Comparison of ENCODE assay signal across 16 cellular contexts in genomic region chr20:47989957-47990356, GRCh38.
DNase-seq lines count a peak whose midpoint lies in the region; ATAC-seq and TF ChIP-seq lines count a peak whose summit lies in the region.
"Had no signal": no experiment of that assay in that cellular context is flagged by ENCODE, and none has a peak within 500 bp of the region (broad histone marks: within the 10 kb centered on the region; RNA-seq: fewer than 3 reads in every experiment).

No MANE protein-coding gene starts in this region.

- no peaks in the 10 kb centered on the region for H3K27me3 Mint-ChIP-seq in progenitor cell of endocrine pancreas

- H3K4me3 ChIP-seq in HEK293 (ENCODE audit: low read depth, low read length) (no peak overlapping the region), colonic mucosa (no peak overlapping the region)

- H3K4me1 ChIP-seq in HEK293 (ENCODE audit: control insufficient read depth, insufficient read depth, low read length): peaks cover 15% of the 10 kb centered on the region
- H3K4me1 ChIP-seq in colonic mucosa: no peaks in the 10 kb centered on the region

- H3K36me3 ChIP-seq in HEK293 (ENCODE audit: control insufficient read depth in 2 of 2, insufficient read depth in 1 of 2, low read length in 2 of 2): no peaks in the 10 kb centered on the region
- no peaks in the 10 kb centered on the region for H3K36me3 ChIP-seq in colonic mucosa
- H3K36me3 ChIP-seq: brain microvascular endothelial cell had no signal

- POLR2A ChIA-PET in HEK293 (lab: Yijun Ruan, JAX): no interaction called here

- H3K9me3 ChIP-seq in HEK293 (ENCODE audit: control insufficient read depth, insufficient read depth, low read depth, low read length): no peaks in the 10 kb centered on the region
- H3K9me3 ChIP-seq in colonic mucosa: no peaks in the 10 kb centered on the region

- H3K4me1 Mint-ChIP-seq in progenitor cell of endocrine pancreas (ENCODE audit: low read depth): peaks cover 13% of the 10 kb centered on the region
- H3K4me1 Mint-ChIP-seq: activated CD8-positive, alpha-beta memory T cell treated with anti-CD3 and anti-CD28 coated beads, Interleukin-2, amount 10 ng/mL, durations not matched to agents 7 days and 5 days; CD14-positive monocyte; natural killer cell had no signal

- DNase-seq in NCI-H345 treated with DMSO at 0.1 percent for 48 hours (lab: John Stamatoyannopoulos, UW; ENCODE audit: unreplicated experiment) (peak; percentile 77), colonic mucosa (peak; percentile 43), progenitor cell of endocrine pancreas (ENCODE audit: low spot score, unreplicated experiment) (no peak), sciatic nerve (ENCODE audit: low spot score) (no peak), NCI-H524 (lab: John Stamatoyannopoulos, UW) (no peak)
- DNase-seq: activated CD8-positive, alpha-beta memory T cell treated with anti-CD3 and anti-CD28 coated beads, Interleukin-2, amount 10 ng/mL, durations not matched to agents 7 days and 5 days; activated naive CD4-positive, alpha-beta T cell treated with Interleukin-2 at 50 U/mL for 16 hours; brain microvascular endothelial cell; H9; natural killer cell; NCI-H446 treated with DMSO at 0.1 percent for 48 hours; Right ventricle myocardium superior had no signal

- peaks cover 7% of the 10 kb centered on the region for H3K9me3 Mint-ChIP-seq in progenitor cell of endocrine pancreas (ENCODE audit: low read depth)
- H3K9me3 Mint-ChIP-seq: natural killer cell had no signal

- intact Hi-C loops in colonic mucosa (cut with DNase I): no loop called here
- intact Hi-C loops in sciatic nerve (cut with DNase I): no loop called here

- H3K27ac ChIP-seq in HEK293 (ENCODE audit: extremely low read depth, low read depth, low read length) (no peak overlapping the region; the same call in 1 of the 2 replicates), colonic mucosa (no peak overlapping the region)
- H3K27ac ChIP-seq: brain microvascular endothelial cell had no signal

- TF ChIP-seq CTCF in HEK293 (tag by site-specific recombination; IDR thresholded peaks at IDR 0.05) (no peak), colonic mucosa (IDR thresholded peaks at IDR 0.05) (no peak), progenitor cell of endocrine pancreas (IDR thresholded peaks at IDR 0.05; ENCODE audit: unreplicated experiment) (no peak)

- H3K27ac Mint-ChIP-seq in progenitor cell of endocrine pancreas: peak overlapping the region; percentile 50
- H3K27ac Mint-ChIP-seq: activated CD8-positive, alpha-beta memory T cell treated with anti-CD3 and anti-CD28 coated beads, Interleukin-2, amount 10 ng/mL, durations not matched to agents 7 days and 5 days; CD14-positive monocyte; H9; natural killer cell had no signal

- H3K9ac ChIP-seq in colonic mucosa (ENCODE audit: low read depth in 2 of 2, low read length in 2 of 2): no peak overlapping the region

- no peak overlapping the region for H3K4me3 Mint-ChIP-seq in progenitor cell of endocrine pancreas (ENCODE audit: low read depth)
- H3K4me3 Mint-ChIP-seq: activated CD8-positive, alpha-beta memory T cell treated with anti-CD3 and anti-CD28 coated beads, Interleukin-2, amount 10 ng/mL, durations not matched to agents 7 days and 5 days; CD14-positive monocyte; H9; natural killer cell had no signal

- no peaks in the 10 kb centered on the region for H3K27me3 ChIP-seq in colonic mucosa
- H3K27me3 ChIP-seq: brain microvascular endothelial cell had no signal

- CTCF ChIA-PET in HEK293 (lab: Yijun Ruan, JAX): interaction anchor here (0.5 kb wide), 1 partner anchor 269 kb away, joined by 3 read pairs; no protein-coding TSS in a partner anchor

- ATAC-seq in sciatic nerve (no peak), GM21390 (IDR thresholded peaks at IDR 0.05; ENCODE audit: unreplicated experiment) (no peak), HG03342 (IDR thresholded peaks at IDR 0.05; ENCODE audit: unreplicated experiment) (no peak)
- ATAC-seq: activated CD8-positive, alpha-beta memory T cell treated with anti-CD3 and anti-CD28 coated beads, Interleukin-2, amount 10 ng/mL, durations not matched to agents 7 days and 5 days; natural killer cell had no signal

- H3K36me3 Mint-ChIP-seq in progenitor cell of endocrine pancreas (ENCODE audit: insufficient read depth): peaks cover 6% of the 10 kb centered on the region
- H3K36me3 Mint-ChIP-seq: activated CD8-positive, alpha-beta memory T cell treated with anti-CD3 and anti-CD28 coated beads, Interleukin-2, amount 10 ng/mL, durations not matched to agents 7 days and 5 days; CD14-positive monocyte; natural killer cell had no signal

TF ChIP-seq in HEK293, 187 proteins besides CTCF, POLR2A, EP300 and RAD21 (continues in another document):
- no peak for TF ChIP-seq ZFP37 (tag by site-specific recombination; IDR thresholded peaks at IDR 0.05)
- TF ChIP-seq ELK4 (IDR thresholded peaks at IDR 0.05; ENCODE audit: borderline replicate concordance, low read depth, low read length): no peak
- no peak for TF ChIP-seq YY1 (tag by site-specific recombination; IDR thresholded peaks at IDR 0.05)
- TF ChIP-seq ZNF366 (tag by site-specific recombination; conservative IDR thresholded peaks at IDR 0.05): no peak
- no peak for TF ChIP-seq BCL11B (tag by site-specific recombination; IDR thresholded peaks at IDR 0.05; ENCODE audit: low read depth)
- TF ChIP-seq BCL11A (tag by site-specific recombination; IDR thresholded peaks at IDR 0.05; ENCODE audit: low read depth): no peak
- TF ChIP-seq ZNF488 (tag by site-specific recombination; IDR thresholded peaks at IDR 0.05): no peak
- peak; percentile 64; the same call in 1 of the 2 replicates for TF ChIP-seq ZNF692 (tag by site-specific recombination; IDR thresholded peaks at IDR 0.05)
- peak; percentile 85 for TF ChIP-seq TRIM28 (IDR thresholded peaks at IDR 0.05; ENCODE audit: borderline replicate concordance, low read length)
- TF ChIP-seq ZNF585B (tag by site-specific recombination; IDR thresholded peaks at IDR 0.05): no peak
- peak; percentile 75; the same call in 1 of the 2 replicates for TF ChIP-seq MEIS1 (CRISPR knock-in tag; IDR thresholded peaks at IDR 0.05; ENCODE audit: borderline replicate concordance)
- peak; percentile 58 for TF ChIP-seq KLF17 (tag by site-specific recombination; IDR thresholded peaks at IDR 0.05)

Comparison
In these comparisons a context has a peak if more than half of its experiments do, and no peak if none do; other contexts are left out.
1. DNase-seq: peak in NCI-H345 treated with DMSO at 0.1 percent for 48 hours (single experiment) and colonic mucosa (single experiment); none in progenitor cell of endocrine pancreas (single experiment), sciatic nerve (single experiment) and NCI-H524 (0 of 2).